Comparison of ENCODE assay signal across 31 cellular contexts in genomic region chr16:86533076-86533475, GRCh38. TPM values are rescaled to one million over a fixed set of nuclear protein-coding genes. Genes with fewer than 3 reads are reported as not detected.
"Had no signal": no experiment of that assay in that cellular context is flagged by ENCODE, and none has a peak within 500 bp of the region (broad histone marks: within the 10 kb centered on the region; RNA-seq: fewer than 3 reads in every experiment).

No MANE protein-coding gene starts in this region.

- H3K4me3 ChIP-seq: neural progenitor cell, pancreas, psoas muscle, right lobe of liver, skin epidermis, smooth muscle cell, spleen, suprapubic skin, testis, tibial artery, transverse colon, upper lobe of right lung, uterus had no signal

- H3K9me3 Mint-ChIP-seq: natural killer cell; nephron; neural progenitor cell; stimulated activated memory B cell treated with anti-CD40 and anti-IgM and Interleukin-4, amounts not matched to agents 10 μg/mL and 1 μg/mL and 100 μg/mL, for 72 hours; stimulated activated naive CD8-positive, alpha-beta T cell treated with anti-CD3 and anti-CD28 coated beads, Interleukin-15, amount 100 ng/mL, for 72 hours; type B pancreatic cell had no signal

- H3K36me3 ChIP-seq: neural progenitor cell, uterus had no signal

- H3K4me1 Mint-ChIP-seq: naive thymus-derived CD4-positive, alpha-beta T cell; natural killer cell; stimulated activated memory B cell treated with anti-CD40 and anti-IgM and Interleukin-4, amounts not matched to agents 10 μg/mL and 1 μg/mL and 100 μg/mL, for 72 hours; stimulated activated naive CD8-positive, alpha-beta T cell treated with anti-CD3 and anti-CD28 coated beads, Interleukin-15, amount 100 ng/mL, for 72 hours had no signal

- H3K27me3 Mint-ChIP-seq: naive thymus-derived CD4-positive, alpha-beta T cell; stimulated activated memory B cell treated with anti-CD40 and anti-IgM and Interleukin-4, amounts not matched to agents 10 μg/mL and 1 μg/mL and 100 μg/mL, for 72 hours; stimulated activated naive CD8-positive, alpha-beta T cell treated with anti-CD3 and anti-CD28 coated beads, Interleukin-15, amount 100 ng/mL, for 72 hours had no signal

- H3K27ac ChIP-seq: neural progenitor cell, pancreas, psoas muscle, right lobe of liver, skin epidermis, spleen, suprapubic skin, testis, tibial artery, transverse colon, upper lobe of right lung, uterus had no signal

- H3K9ac ChIP-seq: neural progenitor cell had no signal

- H3K9me3 ChIP-seq: pancreas, psoas muscle, right lobe of liver, spleen, suprapubic skin, testis, tibial artery, transverse colon, upper lobe of right lung, uterus had no signal

- H3K27me3 ChIP-seq: neural progenitor cell, pancreas, right lobe of liver, spleen, suprapubic skin, testis, tibial artery, transverse colon, upper lobe of right lung, uterus had no signal

- FAIRE-seq: pancreas had no signal

- DNase-seq: naive thymus-derived CD4-positive, alpha-beta T cell; natural killer cell; occipital lobe; pancreas; psoas muscle; spleen; stimulated activated CD4-positive, alpha-beta T cell treated with anti-CD3 and anti-CD28 coated beads, Interleukin-12 subunit alpha, Interleukin-12 subunit beta, amount 100 ng/mL, for 4 hours; stimulated activated CD4-positive, alpha-beta T cell treated with anti-CD3 and anti-CD28 coated beads, Interleukin-1b, Interleukin-23, amount 100 ng/mL, for 48 hours; stimulated activated CD4-positive, alpha-beta T cell treated with anti-CD3 and anti-CD28 coated beads, Interleukin-4, amount 100 ng/mL, for 1 hour; stimulated activated CD4-positive, alpha-beta T cell treated with anti-CD3 and anti-CD28 coated beads, Interleukin-4, amount 100 ng/mL, for 4 hours; stimulated activated CD8-positive, alpha-beta memory T cell treated with anti-CD3 and anti-CD28 coated beads, Interleukin-4, amount 100 ng/mL, for 48 hours; stimulated activated naive CD4-positive, alpha-beta T cell; stimulated activated naive CD8-positive, alpha-beta T cell treated with anti-CD3 and anti-CD28 coated beads, Interleukin-15, amount 100 ng/mL, for 72 hours; stimulated activated naive CD8-positive, alpha-beta T cell treated with anti-CD3 and anti-CD28 coated beads, Interleukin-15, Interleukin-2, amounts not matched to agents 100 U/mL and 50 U/mL, for 24 hours; testis; tibial artery; transverse colon; upper lobe of right lung; uterus had no signal

- H2AFZ ChIP-seq: neural progenitor cell had no signal

- H3K4me2 ChIP-seq: neural progenitor cell, smooth muscle cell had no signal

- H3K27ac Mint-ChIP-seq: natural killer cell; nephron; neural progenitor cell; progenitor cell of endocrine pancreas; stimulated activated memory B cell treated with anti-CD40 and anti-IgM and Interleukin-4, amounts not matched to agents 10 μg/mL and 1 μg/mL and 100 μg/mL, for 72 hours; stimulated activated naive CD8-positive, alpha-beta T cell treated with anti-CD3 and anti-CD28 coated beads, Interleukin-15, amount 100 ng/mL, for 72 hours; type B pancreatic cell had no signal

- H3K36me3 Mint-ChIP-seq: natural killer cell, neural progenitor cell, type B pancreatic cell had no signal

- H3K4me3 Mint-ChIP-seq: naive thymus-derived CD4-positive, alpha-beta T cell; natural killer cell; nephron; neural progenitor cell; stimulated activated memory B cell treated with anti-CD40 and anti-IgM and Interleukin-4, amounts not matched to agents 10 μg/mL and 1 μg/mL and 100 μg/mL, for 72 hours; stimulated activated naive CD8-positive, alpha-beta T cell treated with anti-CD3 and anti-CD28 coated beads, Interleukin-15, amount 100 ng/mL, for 72 hours; type B pancreatic cell had no signal

- H3K4me1 ChIP-seq: neural progenitor cell, pancreas, psoas muscle, right lobe of liver, spleen, suprapubic skin, testis, tibial artery, upper lobe of right lung, uterus had no signal

RNA-seq across cellular contexts. Expression of gene FOXF1, which starts 22.7 kb away (rescaled TPM):
- total RNA-seq: naive thymus-derived CD4-positive, alpha-beta T cell; natural killer cell; osteocyte; progenitor cell of endocrine pancreas; renal cortical epithelial cell had no signal
- polyA plus RNA-seq: naive thymus-derived CD4-positive, alpha-beta T cell; neural cell had no signal

RNA-seq across cellular contexts. Expression of gene FOXC2, which starts 33.6 kb away (rescaled TPM):
- total RNA-seq: naive thymus-derived CD4-positive, alpha-beta T cell; progenitor cell of endocrine pancreas; spleen had no signal
- polyA plus RNA-seq: naive thymus-derived CD4-positive, alpha-beta T cell; neural cell had no signal

RNA-seq across cellular contexts. Expression of gene FOXL1, which starts 45.3 kb away (rescaled TPM):
- total RNA-seq: naive thymus-derived CD4-positive, alpha-beta T cell; progenitor cell of endocrine pancreas; spleen had no signal
- polyA plus RNA-seq: naive thymus-derived CD4-positive, alpha-beta T cell had no signal
